Comparison of ENCODE assay signal across 9 cellular contexts in the genomic region with DNA sequence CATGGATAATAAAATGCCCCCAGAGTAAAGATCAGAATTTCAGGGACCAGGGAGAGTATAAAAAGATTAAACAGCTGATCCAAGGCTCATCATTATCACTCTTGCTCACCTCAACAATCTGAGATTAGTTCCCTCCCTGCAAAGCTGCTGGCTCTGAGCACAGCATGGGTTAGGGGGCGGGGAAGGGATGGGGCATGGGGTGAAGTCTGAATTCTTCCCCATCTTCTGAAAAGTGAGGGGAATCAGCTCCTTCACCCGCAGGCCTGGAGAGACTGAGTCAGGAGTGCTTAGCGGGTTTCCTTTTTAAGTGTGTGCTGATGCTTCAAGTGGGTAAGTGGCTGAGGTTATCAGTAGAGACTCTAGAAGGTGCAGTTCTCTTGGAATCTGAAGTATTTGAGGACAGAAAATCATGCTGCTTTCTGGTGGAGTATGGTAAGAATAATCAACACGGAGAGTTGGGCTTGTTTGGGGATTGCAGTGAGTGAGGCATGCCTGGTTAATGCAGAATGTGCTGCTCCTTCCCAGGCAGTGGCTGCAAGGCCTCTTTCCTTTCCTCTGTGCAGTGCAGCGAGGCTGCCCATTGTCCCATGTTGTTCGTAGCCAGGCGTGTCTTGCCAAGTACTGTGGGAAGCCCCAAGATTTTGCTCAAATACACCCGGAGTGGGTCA. TPM values are rescaled to one million over a fixed set of nuclear protein-coding genes. Genes with fewer than 3 reads are reported as not detected.
DNase-seq lines count a peak whose midpoint lies in the region; ATAC-seq and TF ChIP-seq lines count a peak whose summit lies in the region.
"Had no signal": no experiment of that assay in that cellular context is flagged by ENCODE, and none has a peak within 500 bp of the region (broad histone marks: within the 10 kb centered on the region; RNA-seq: fewer than 3 reads in every experiment).

No MANE protein-coding gene starts in this region.

- peak overlapping the region; percentile 69 for H3K4ac ChIP-seq in IMR-90 (ENCODE audit: low read depth, low read length)

- peak overlapping the region in 1 of 2 experiments; percentile 66; a peak in 2 of 4 replicates for H4K8ac ChIP-seq in IMR-90 (ENCODE audit: low read depth in 2 of 2, low read length in 2 of 2)

- 0 out of 2 replicates have a peak overlapping the region, but pooled peaks have one; percentile 10 for H3K23ac ChIP-seq in IMR-90 (ENCODE audit: low read depth, low read length)

- H3K56ac ChIP-seq in IMR-90 (ENCODE audit: extremely low read depth, insufficient read depth, low read length) = peak overlapping the region; percentile 16; the same call in 1 of the 2 replicates

- H3K9me3 Mint-ChIP-seq in immature natural killer cell = no peaks in the 10 kb centered on the region
- H3K9me3 Mint-ChIP-seq in activated CD8-positive, alpha-beta T cell treated with anti-CD3 and anti-CD28 coated beads, Interleukin-2, amount 10 ng/mL, durations not matched to agents 7 days and 5 days (ENCODE audit: insufficient read depth) = no peaks in the 10 kb centered on the region

- no peak overlapping the region for H3K4me3 ChIP-seq in IMR-90 (ENCODE audit: insufficient read depth, low read depth, low read length)
- no peak overlapping the region for H3K4me3 ChIP-seq in brain microvascular endothelial cell (ENCODE audit: low read depth, low read length)
- no peak overlapping the region for H3K4me3 ChIP-seq in stomach

- peak overlapping the region; percentile 39 for H3K4me2 ChIP-seq in IMR-90 (ENCODE audit: low read depth, low read length)

- H3K27ac ChIP-seq in IMR-90 (ENCODE audit: insufficient read depth, low read length) (peak overlapping the region; percentile 84), brain microvascular endothelial cell (peak overlapping the region; percentile 90), stomach (peak overlapping the region in 4 of 5 donors; percentile 57 to 80 (median 78))

- no peaks in the 10 kb centered on the region for H4K20me1 ChIP-seq in IMR-90 (ENCODE audit: insufficient read depth, low read length)

- H3K27me3 Mint-ChIP-seq in immature natural killer cell (ENCODE audit: low read depth in 3 of 3) = peaks cover 2 to 8% (median 7%) of the 10 kb centered on the region in 3 donors
- no peaks in the 10 kb centered on the region for H3K27me3 Mint-ChIP-seq in activated CD8-positive, alpha-beta T cell treated with anti-CD3 and anti-CD28 coated beads, Interleukin-2, amount 10 ng/mL, durations not matched to agents 7 days and 5 days (ENCODE audit: low read depth)

- BruUV-seq in IMR-90 (replicated peaks; lab: Mats Ljungman, UMichigan) = no TSS peak

- TF ChIP-seq POLR2A in IMR-90 (IDR thresholded peaks at IDR 0.05; ENCODE audit: low read depth, low read length) = no peak
- TF ChIP-seq POLR2A in stomach (IDR thresholded peaks at IDR 0.05) = no peak

- no peak for TF ChIP-seq RAD21 in IMR-90 (IDR thresholded peaks at IDR 0.05; ENCODE audit: low read length)

- H3K9me3 ChIP-seq in IMR-90 (ENCODE audit: control insufficient read depth, insufficient read depth, low read length) = no peaks in the 10 kb centered on the region
- H3K9me3 ChIP-seq in stomach = no peaks in the 10 kb centered on the region

- no peak overlapping the region for H3K4me3 Mint-ChIP-seq in immature natural killer cell
- no peak overlapping the region for H3K4me3 Mint-ChIP-seq in activated CD8-positive, alpha-beta T cell treated with anti-CD3 and anti-CD28 coated beads, Interleukin-2, amount 10 ng/mL, durations not matched to agents 7 days and 5 days

- no peaks in the 10 kb centered on the region for H3K27me3 ChIP-seq in IMR-90 (ENCODE audit: control insufficient read depth, insufficient read depth, low read length)
- H3K27me3 ChIP-seq in brain microvascular endothelial cell (replicated peaks) = no peaks in the 10 kb centered on the region
- H3K27me3 ChIP-seq in stomach = no peaks in the 10 kb centered on the region

- intact Hi-C loops in IMR-90 (cut with micrococcal nuclease) (loop anchor here (1.0 to 5.0 kb wide), 3 partner anchors 8 to 65 kb away; no protein-coding TSS in a partner anchor), stomach (cut with DNase I; ENCODE audit: low total_unique reads) (no loop called here)

- H2BK5ac ChIP-seq in IMR-90 (ENCODE audit: low read depth, low read length, poor library complexity, severe bottlenecking) = peak overlapping the region; percentile 90

- TF ChIP-seq CTCF in IMR-90 (conservative IDR thresholded peaks at IDR 0.05; ENCODE audit: low read depth, low read length) = no peak
- no peak for TF ChIP-seq CTCF in brain microvascular endothelial cell (IDR thresholded peaks at IDR 0.05; ENCODE audit: low read depth, low read length, missing control alignments)
- TF ChIP-seq CTCF in stomach (IDR thresholded peaks at IDR 0.05) = no peak

- in situ Hi-C loops in IMR-90 (cut with MboI; ENCODE audit: low sequenced_read_pairs) (no loop called here), brain microvascular endothelial cell (cut with HindIII; ENCODE audit: low pct_ligation_motif_present, low sequenced_read_pairs) (no loop called here)

- H3K36me3 ChIP-seq in IMR-90 (ENCODE audit: control insufficient read depth, insufficient read depth, low read length) (no peaks in the 10 kb centered on the region), brain microvascular endothelial cell (replicated peaks) (no peaks in the 10 kb centered on the region), stomach (peaks cover 0 to 18% (median 11%) of the 10 kb centered on the region in 4 donors)

- H3K9me1 ChIP-seq in IMR-90 (ENCODE audit: insufficient read depth, low read length) = peaks cover 17% of the 10 kb centered on the region

- H3K18ac ChIP-seq in IMR-90 (ENCODE audit: low read depth, low read length) = peak overlapping the region; percentile 60

- dilution Hi-C loops in IMR-90 (cut with HindIII; ENCODE audit: low sequenced_read_pairs, unreplicated experiment) = no loop called here

- 0 out of 2 replicates have a peak overlapping the region, but pooled peaks have one; percentile 13 for H3K9ac ChIP-seq in IMR-90 (ENCODE audit: low read depth, low read length)

- peak overlapping the region; percentile 60 for H4K5ac ChIP-seq in IMR-90 (ENCODE audit: low read depth, low read length)

- H2BK15ac ChIP-seq in IMR-90 (ENCODE audit: low read depth, low read length) = peak overlapping the region; percentile 37; the same call in 1 of the 3 replicates

- peak overlapping the region; percentile 31; the same call in 1 of the 2 replicates for H4K91ac ChIP-seq in IMR-90 (ENCODE audit: insufficient read depth, low read depth, low read length)

- ATAC-seq in IMR-90 (ENCODE audit: low read depth) (peak; percentile 45), left lobe of liver (peak; percentile 29)
- ATAC-seq in activated CD8-positive, alpha-beta T cell treated with anti-CD3 and anti-CD28 coated beads, Interleukin-2, amount 10 ng/mL, durations not matched to agents 7 days and 5 days = no peak

- DNase-seq in IMR-90 (peak; percentile 63), brain microvascular endothelial cell (no peak), left lobe of liver (ENCODE audit: low spot score) (peak; percentile 42), stomach (no peak), ureter (ENCODE audit: low spot score) (no peak), immature natural killer cell (no peak), SIG-M5 treated with dmso at 0.1 percent for 504 hours (lab: John Stamatoyannopoulos, UW; ENCODE audit: unreplicated experiment) (no peak)
- no peak for DNase-seq in activated CD8-positive, alpha-beta T cell treated with anti-CD3 and anti-CD28 coated beads, Interleukin-2, amount 10 ng/mL, durations not matched to agents 7 days and 5 days
- DNase-seq: NCI-H524 treated with DMSO at 0.1 percent for 48 hours had no signal

- no peak for TF ChIP-seq EP300 in stomach (IDR thresholded peaks at IDR 0.05)

- H3K27ac Mint-ChIP-seq in immature natural killer cell = no peak overlapping the region
- H3K27ac Mint-ChIP-seq in activated CD8-positive, alpha-beta T cell treated with anti-CD3 and anti-CD28 coated beads, Interleukin-2, amount 10 ng/mL, durations not matched to agents 7 days and 5 days = no peak overlapping the region

- 29% methylated on average over 4 of the region's 8 CpGs; no CpG with 5 or more reads in 1 of the 2 experiments for WGBS in IMR-90 (ENCODE audit: extremely low coverage in 2 of 2, insufficient read length in 1 of 2), 2 experiments
- 35 to 49% (median 43%) methylated on average over 8 of the region's 8 CpGs for WGBS in stomach, 5 donors

- CTCF ChIA-PET in IMR-90 (lab: Yijun Ruan, JAX) = no interaction called here
- CTCF ChIA-PET in activated CD8-positive, alpha-beta T cell treated with anti-CD3 and anti-CD28 coated beads, Interleukin-2, amount 10 ng/mL, durations not matched to agents 7 days and 5 days (lab: Charles Lee) = no interaction called here

- H2AFZ ChIP-seq in IMR-90 (replicated peaks; ENCODE audit: low read length, poor library complexity) = no peak overlapping the region

- H3K4me1 ChIP-seq in IMR-90 (ENCODE audit: control insufficient read depth, insufficient read depth, low read length) (peaks cover 37% of the 10 kb centered on the region), stomach (peaks cover 29 to 72% (median 49%) of the 10 kb centered on the region in 4 donors)

- H2BK20ac ChIP-seq in IMR-90 (ENCODE audit: low read depth, low read length) = peak overlapping the region; percentile 23

- H3K36me3 Mint-ChIP-seq in immature natural killer cell = peaks cover 0 to 11% (median 5%) of the 10 kb centered on the region in 3 donors
- peaks cover 7% of the 10 kb centered on the region for H3K36me3 Mint-ChIP-seq in activated CD8-positive, alpha-beta T cell treated with anti-CD3 and anti-CD28 coated beads, Interleukin-2, amount 10 ng/mL, durations not matched to agents 7 days and 5 days (ENCODE audit: low read depth)

- H2AK5ac ChIP-seq in IMR-90 (ENCODE audit: low read depth, low read length) = peak overlapping the region; percentile 87; the same call in 1 of the 2 replicates

- peak overlapping the region; percentile 77; the same call in 1 of the 2 replicates for H3K14ac ChIP-seq in IMR-90 (replicated peaks; ENCODE audit: low read depth, low read length)

- no peak overlapping the region for H2AK9ac ChIP-seq in IMR-90 (replicated peaks; ENCODE audit: low read depth, low read length, poor library complexity)

- peaks cover 32 to 70% of the 10 kb centered on the region in 2 experiments for H3K79me1 ChIP-seq in IMR-90 (ENCODE audit: low read depth in 1 of 2, low read length in 2 of 2)

- H3K4me1 Mint-ChIP-seq in immature natural killer cell = peaks cover 16 to 42% of the 10 kb centered on the region in 2 donors
- no peaks in the 10 kb centered on the region for H3K4me1 Mint-ChIP-seq in activated CD8-positive, alpha-beta T cell treated with anti-CD3 and anti-CD28 coated beads, Interleukin-2, amount 10 ng/mL, durations not matched to agents 7 days and 5 days (ENCODE audit: low read depth)

- H2BK120ac ChIP-seq in IMR-90 (ENCODE audit: low read depth, low read length) = peak overlapping the region; percentile 54

- POLR2A ChIA-PET in IMR-90 (lab: Charles Lee; ENCODE audit: unreplicated experiment) = interaction anchor here (0.5 to 1.0 kb wide), 2 partner anchors 9 to 56 kb away, joined by 3 to 8 read pairs; no protein-coding TSS in a partner anchor
- POLR2A ChIA-PET in activated CD8-positive, alpha-beta T cell treated with anti-CD3 and anti-CD28 coated beads, Interleukin-2, amount 10 ng/mL, durations not matched to agents 7 days and 5 days (lab: Charles Lee) = no interaction called here

RNA-seq across cellular contexts. Expression of a gene that starts 59.2 kb away (rescaled TPM):
- total RNA-seq in IMR-90 (2012; rRNA removed) = 26.7 and 28.1 TPM in 2 replicates
- polyA plus RNA-seq in IMR-90 (2012; rRNA removed) = 21.7 and 25.6 TPM in 2 replicates
- polyA plus RNA-seq in IMR-90 (2012; cell fraction: cytosol; rRNA removed) = 11.6 and 17.8 TPM in 2 replicates
- 30.8 and 31.5 TPM in 2 replicates for polyA plus RNA-seq in IMR-90 (2012; cell fraction: nucleus; rRNA removed; ENCODE audit: low replicate concordance)
- 11.2 TPM for total RNA-seq in left lobe of liver
- total RNA-seq in stomach = 100 to 1,000 TPM in 4 of 5 donors, 10 to 100 TPM in 1; 67.1 to 328 (median 107) TPM
- polyA plus RNA-seq in stomach = 10 to 100 TPM; 17.2 to 33.5 (median 20.1) TPM
- 142 TPM for total RNA-seq in ureter
- polyA plus RNA-seq in immature natural killer cell = 1 to 10 TPM; 2.1 to 7.8 (median 4.4) TPM
- 10 to 100 TPM; 28.6 to 28.7 TPM for total RNA-seq in activated CD8-positive, alpha-beta T cell treated with anti-CD3 and anti-CD28 coated beads, Interleukin-2, amount 10 ng/mL, durations not matched to agents 7 days and 5 days

Comparison
In these comparisons a context has a peak if more than half of its experiments do, and no peak if none do; other contexts are left out.
1. DNase-seq: peak in IMR-90 (single experiment) and left lobe of liver (single experiment); none in brain microvascular endothelial cell (single experiment), stomach (single experiment), ureter (single experiment), immature natural killer cell (0 of 3), SIG-M5 treated with dmso at 0.1 percent for 504 hours (single experiment) and activated CD8-positive, alpha-beta T cell treated with anti-CD3 and anti-CD28 coated beads, Interleukin-2, amount 10 ng/mL, durations not matched to agents 7 days and 5 days (single experiment).
2. Peak in every context shown above with its lines, with median percentiles within 50 percentile points of each other: H3K27ac ChIP-seq.